Comparison of ENCODE assay signal across 1 cellular context in the genomic region with DNA sequence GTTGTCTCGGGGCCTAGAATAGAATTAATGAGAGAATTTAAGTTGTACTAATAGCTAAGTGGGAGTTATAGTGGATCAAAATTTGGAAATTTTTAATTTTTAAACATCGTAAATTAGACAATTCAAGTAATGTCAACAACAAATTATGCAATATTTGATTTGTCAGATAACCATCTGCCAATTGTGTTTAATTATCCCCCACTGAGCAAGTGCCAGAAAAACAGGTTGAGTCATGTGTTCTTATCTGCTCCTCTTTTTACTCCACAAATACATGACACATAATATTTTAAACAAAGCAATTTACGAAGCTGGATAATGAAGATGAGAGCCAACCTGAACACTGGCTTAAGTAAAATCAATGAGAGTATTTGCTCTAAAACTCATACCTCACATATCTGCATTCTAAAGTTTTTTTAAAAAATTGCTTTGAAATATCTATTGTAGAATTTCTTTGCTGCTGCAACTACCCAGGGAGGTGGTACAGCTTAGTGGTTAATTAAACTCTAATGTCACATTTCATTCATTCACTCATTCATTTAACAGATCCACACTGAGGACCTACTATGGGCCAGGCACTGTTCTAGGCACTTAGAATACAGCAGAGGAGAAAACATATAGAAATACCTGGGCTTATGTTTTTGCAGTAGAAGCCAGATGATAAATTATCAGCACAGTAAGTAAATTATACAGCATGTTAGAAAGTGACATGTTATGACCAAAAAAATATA.
A peak's percentile ranks its signal among the peaks of the same experiment; 100 is the strongest.
TF ChIP-seq lines count a peak whose summit lies in the region.

No MANE protein-coding gene starts in this region.

TF ChIP-seq in HEK293, 187 proteins besides CTCF, POLR2A, EP300 and RAD21 (continued from another document and continues in another):
- TF ChIP-seq, protein P1, sequence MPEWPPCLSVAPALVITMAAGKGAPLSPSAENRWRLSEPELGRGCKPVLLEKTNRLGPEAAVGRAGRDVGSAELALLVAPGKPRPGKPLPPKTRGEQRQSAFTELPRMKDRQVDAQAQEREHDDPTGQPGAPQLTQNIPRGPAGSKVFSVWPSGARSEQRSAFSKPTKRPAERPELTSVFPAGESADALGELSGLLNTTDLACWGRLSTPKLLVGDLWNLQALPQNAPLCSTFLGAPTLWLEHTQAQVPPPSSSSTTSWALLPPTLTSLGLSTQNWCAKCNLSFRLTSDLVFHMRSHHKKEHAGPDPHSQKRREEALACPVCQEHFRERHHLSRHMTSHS (tag by site-specific recombination; IDR thresholded peaks at IDR 0.05): no peak
- TF ChIP-seq BCL11B (tag by site-specific recombination; IDR thresholded peaks at IDR 0.05; ENCODE audit: low read depth) (no peak), ZNF558 (tag by site-specific recombination; IDR thresholded peaks at IDR 0.05) (no peak), ZNF214 (tag by site-specific recombination; IDR thresholded peaks at IDR 0.05; ENCODE audit: borderline replicate concordance) (no peak), ZNF221 (tag by site-specific recombination; IDR thresholded peaks at IDR 0.05; ENCODE audit: borderline replicate concordance) (no peak), SP7 (tag by site-specific recombination; IDR thresholded peaks at IDR 0.05) (peak; percentile 87), ZNF510 (tag by site-specific recombination; IDR thresholded peaks at IDR 0.05; ENCODE audit: insufficient replicate concordance) (no peak), ZNF121 (tag by site-specific recombination; IDR thresholded peaks at IDR 0.05) (no peak), ZBTB1 (tag by site-specific recombination; IDR thresholded peaks at IDR 0.05) (no peak), ZNF701 (tag by site-specific recombination; IDR thresholded peaks at IDR 0.05) (no peak), ZNF426 (tag by site-specific recombination; IDR thresholded peaks at IDR 0.05) (no peak), ZNF544 (tag by site-specific recombination; IDR thresholded peaks at IDR 0.05) (no peak), PRDM1 (tag by site-specific recombination; IDR thresholded peaks at IDR 0.05) (no peak), ZNF266 (tag by site-specific recombination; IDR thresholded peaks at IDR 0.05; ENCODE audit: low read depth) (no peak), ZNF10 (tag by site-specific recombination; IDR thresholded peaks at IDR 0.05) (no peak), ZNF391 (tag by site-specific recombination; IDR thresholded peaks at IDR 0.05; ENCODE audit: borderline replicate concordance, low read depth) (no peak), ZNF658 (tag by site-specific recombination; IDR thresholded peaks at IDR 0.05) (no peak), ZNF24 (tag by site-specific recombination; IDR thresholded peaks at IDR 0.05) (no peak), ZNF549 (tag by site-specific recombination; IDR thresholded peaks at IDR 0.05) (no peak), ZNF768 (tag by site-specific recombination; IDR thresholded peaks at IDR 0.05) (no peak), REPIN1 (tag by site-specific recombination; IDR thresholded peaks at IDR 0.05; ENCODE audit: low read depth) (no peak), KLF9 (tag by site-specific recombination; IDR thresholded peaks at IDR 0.05; ENCODE audit: low read depth) (no peak)
- TF ChIP-seq, protein P2, sequence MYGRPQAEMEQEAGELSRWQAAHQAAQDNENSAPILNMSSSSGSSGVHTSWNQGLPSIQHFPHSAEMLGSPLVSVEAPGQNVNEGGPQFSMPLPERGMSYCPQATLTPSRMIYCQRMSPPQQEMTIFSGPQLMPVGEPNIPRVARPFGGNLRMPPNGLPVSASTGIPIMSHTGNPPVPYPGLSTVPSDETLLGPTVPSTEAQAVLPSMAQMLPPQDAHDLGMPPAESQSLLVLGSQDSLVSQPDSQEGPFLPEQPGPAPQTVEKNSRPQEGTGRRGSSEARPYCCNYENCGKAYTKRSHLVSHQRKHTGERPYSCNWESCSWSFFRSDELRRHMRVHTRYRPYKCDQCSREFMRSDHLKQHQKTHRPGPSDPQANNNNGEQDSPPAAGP (tag by site-specific recombination; IDR thresholded peaks at IDR 0.05): no peak
- TF ChIP-seq, protein P3, sequence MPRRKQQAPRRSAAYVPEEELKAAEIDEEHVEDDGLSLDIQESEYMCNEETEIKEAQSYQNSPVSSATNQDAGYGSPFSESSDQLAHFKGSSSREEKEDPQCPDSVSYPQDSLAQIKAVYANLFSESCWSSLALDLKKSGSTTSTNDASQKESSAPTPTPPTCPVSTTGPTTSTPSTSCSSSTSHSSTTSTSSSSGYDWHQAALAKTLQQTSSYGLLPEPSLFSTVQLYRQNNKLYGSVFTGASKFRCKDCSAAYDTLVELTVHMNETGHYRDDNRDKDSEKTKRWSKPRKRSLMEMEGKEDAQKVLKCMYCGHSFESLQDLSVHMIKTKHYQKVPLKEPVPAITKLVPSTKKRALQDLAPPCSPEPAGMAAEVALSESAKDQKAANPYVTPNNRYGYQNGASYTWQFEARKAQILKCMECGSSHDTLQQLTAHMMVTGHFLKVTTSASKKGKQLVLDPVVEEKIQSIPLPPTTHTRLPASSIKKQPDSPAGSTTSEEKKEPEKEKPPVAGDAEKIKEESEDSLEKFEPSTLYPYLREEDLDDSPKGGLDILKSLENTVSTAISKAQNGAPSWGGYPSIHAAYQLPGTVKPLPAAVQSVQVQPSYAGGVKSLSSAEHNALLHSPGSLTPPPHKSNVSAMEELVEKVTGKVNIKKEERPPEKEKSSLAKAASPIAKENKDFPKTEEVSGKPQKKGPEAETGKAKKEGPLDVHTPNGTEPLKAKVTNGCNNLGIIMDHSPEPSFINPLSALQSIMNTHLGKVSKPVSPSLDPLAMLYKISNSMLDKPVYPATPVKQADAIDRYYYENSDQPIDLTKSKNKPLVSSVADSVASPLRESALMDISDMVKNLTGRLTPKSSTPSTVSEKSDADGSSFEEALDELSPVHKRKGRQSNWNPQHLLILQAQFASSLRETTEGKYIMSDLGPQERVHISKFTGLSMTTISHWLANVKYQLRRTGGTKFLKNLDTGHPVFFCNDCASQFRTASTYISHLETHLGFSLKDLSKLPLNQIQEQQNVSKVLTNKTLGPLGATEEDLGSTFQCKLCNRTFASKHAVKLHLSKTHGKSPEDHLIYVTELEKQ (tag by site-specific recombination; IDR thresholded peaks at IDR 0.05; ENCODE audit: borderline replicate concordance): peak; percentile 73; the same call in 1 of the 2 replicates
- TF ChIP-seq, protein P4, sequence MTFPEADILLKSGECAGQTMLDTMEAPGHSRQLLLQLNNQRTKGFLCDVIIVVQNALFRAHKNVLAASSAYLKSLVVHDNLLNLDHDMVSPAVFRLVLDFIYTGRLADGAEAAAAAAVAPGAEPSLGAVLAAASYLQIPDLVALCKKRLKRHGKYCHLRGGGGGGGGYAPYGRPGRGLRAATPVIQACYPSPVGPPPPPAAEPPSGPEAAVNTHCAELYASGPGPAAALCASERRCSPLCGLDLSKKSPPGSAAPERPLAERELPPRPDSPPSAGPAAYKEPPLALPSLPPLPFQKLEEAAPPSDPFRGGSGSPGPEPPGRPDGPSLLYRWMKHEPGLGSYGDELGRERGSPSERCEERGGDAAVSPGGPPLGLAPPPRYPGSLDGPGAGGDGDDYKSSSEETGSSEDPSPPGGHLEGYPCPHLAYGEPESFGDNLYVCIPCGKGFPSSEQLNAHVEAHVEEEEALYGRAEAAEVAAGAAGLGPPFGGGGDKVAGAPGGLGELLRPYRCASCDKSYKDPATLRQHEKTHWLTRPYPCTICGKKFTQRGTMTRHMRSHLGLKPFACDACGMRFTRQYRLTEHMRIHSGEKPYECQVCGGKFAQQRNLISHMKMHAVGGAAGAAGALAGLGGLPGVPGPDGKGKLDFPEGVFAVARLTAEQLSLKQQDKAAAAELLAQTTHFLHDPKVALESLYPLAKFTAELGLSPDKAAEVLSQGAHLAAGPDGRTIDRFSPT (tag by site-specific recombination; IDR thresholded peaks at IDR 0.05): peak; percentile 55
- TF ChIP-seq, protein P5, sequence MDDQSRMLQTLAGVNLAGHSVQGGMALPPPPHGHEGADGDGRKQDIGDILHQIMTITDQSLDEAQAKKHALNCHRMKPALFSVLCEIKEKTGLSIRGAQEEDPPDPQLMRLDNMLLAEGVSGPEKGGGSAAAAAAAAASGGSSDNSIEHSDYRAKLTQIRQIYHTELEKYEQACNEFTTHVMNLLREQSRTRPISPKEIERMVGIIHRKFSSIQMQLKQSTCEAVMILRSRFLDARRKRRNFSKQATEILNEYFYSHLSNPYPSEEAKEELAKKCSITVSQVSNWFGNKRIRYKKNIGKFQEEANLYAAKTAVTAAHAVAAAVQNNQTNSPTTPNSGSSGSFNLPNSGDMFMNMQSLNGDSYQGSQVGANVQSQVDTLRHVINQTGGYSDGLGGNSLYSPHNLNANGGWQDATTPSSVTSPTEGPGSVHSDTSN (CRISPR knock-in tag; IDR thresholded peaks at IDR 0.05): no peak
- TF ChIP-seq, protein P6, sequence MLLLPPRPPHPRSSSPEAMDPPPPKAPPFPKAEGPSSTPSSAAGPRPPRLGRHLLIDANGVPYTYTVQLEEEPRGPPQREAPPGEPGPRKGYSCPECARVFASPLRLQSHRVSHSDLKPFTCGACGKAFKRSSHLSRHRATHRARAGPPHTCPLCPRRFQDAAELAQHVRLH (tag by site-specific recombination; IDR thresholded peaks at IDR 0.05): no peak
- TF ChIP-seq, protein P7, sequence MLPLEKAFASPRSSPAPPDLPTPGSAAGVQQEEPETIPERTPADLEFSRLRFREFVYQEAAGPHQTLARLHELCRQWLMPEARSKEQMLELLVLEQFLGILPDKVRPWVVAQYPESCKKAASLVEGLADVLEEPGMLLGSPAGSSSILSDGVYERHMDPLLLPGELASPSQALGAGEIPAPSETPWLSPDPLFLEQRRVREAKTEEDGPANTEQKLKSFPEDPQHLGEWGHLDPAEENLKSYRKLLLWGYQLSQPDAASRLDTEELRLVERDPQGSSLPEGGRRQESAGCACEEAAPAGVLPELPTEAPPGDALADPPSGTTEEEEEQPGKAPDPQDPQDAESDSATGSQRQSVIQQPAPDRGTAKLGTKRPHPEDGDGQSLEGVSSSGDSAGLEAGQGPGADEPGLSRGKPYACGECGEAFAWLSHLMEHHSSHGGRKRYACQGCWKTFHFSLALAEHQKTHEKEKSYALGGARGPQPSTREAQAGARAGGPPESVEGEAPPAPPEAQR (tag by site-specific recombination; IDR thresholded peaks at IDR 0.05): no peak
- TF ChIP-seq, protein P8, sequence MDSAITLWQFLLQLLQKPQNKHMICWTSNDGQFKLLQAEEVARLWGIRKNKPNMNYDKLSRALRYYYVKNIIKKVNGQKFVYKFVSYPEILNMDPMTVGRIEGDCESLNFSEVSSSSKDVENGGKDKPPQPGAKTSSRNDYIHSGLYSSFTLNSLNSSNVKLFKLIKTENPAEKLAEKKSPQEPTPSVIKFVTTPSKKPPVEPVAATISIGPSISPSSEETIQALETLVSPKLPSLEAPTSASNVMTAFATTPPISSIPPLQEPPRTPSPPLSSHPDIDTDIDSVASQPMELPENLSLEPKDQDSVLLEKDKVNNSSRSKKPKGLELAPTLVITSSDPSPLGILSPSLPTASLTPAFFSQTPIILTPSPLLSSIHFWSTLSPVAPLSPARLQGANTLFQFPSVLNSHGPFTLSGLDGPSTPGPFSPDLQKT (IDR thresholded peaks at IDR 0.05; ENCODE audit: borderline replicate concordance, low read depth, low read length): no peak
- TF ChIP-seq, protein P9, sequence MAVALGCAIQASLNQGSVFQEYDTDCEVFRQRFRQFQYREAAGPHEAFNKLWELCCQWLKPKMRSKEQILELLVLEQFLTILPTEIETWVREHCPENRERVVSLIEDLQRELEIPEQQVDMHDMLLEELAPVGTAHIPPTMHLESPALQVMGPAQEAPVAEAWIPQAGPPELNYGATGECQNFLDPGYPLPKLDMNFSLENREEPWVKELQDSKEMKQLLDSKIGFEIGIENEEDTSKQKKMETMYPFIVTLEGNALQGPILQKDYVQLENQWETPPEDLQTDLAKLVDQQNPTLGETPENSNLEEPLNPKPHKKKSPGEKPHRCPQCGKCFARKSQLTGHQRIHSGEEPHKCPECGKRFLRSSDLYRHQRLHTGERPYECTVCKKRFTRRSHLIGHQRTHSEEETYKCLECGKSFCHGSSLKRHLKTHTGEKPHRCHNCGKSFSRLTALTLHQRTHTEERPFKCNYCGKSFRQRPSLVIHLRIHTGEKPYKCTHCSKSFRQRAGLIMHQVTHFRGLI (tag by site-specific recombination; IDR thresholded peaks at IDR 0.05): peak; percentile 46; the same call in 1 of the 2 replicates
- TF ChIP-seq, protein P10, sequence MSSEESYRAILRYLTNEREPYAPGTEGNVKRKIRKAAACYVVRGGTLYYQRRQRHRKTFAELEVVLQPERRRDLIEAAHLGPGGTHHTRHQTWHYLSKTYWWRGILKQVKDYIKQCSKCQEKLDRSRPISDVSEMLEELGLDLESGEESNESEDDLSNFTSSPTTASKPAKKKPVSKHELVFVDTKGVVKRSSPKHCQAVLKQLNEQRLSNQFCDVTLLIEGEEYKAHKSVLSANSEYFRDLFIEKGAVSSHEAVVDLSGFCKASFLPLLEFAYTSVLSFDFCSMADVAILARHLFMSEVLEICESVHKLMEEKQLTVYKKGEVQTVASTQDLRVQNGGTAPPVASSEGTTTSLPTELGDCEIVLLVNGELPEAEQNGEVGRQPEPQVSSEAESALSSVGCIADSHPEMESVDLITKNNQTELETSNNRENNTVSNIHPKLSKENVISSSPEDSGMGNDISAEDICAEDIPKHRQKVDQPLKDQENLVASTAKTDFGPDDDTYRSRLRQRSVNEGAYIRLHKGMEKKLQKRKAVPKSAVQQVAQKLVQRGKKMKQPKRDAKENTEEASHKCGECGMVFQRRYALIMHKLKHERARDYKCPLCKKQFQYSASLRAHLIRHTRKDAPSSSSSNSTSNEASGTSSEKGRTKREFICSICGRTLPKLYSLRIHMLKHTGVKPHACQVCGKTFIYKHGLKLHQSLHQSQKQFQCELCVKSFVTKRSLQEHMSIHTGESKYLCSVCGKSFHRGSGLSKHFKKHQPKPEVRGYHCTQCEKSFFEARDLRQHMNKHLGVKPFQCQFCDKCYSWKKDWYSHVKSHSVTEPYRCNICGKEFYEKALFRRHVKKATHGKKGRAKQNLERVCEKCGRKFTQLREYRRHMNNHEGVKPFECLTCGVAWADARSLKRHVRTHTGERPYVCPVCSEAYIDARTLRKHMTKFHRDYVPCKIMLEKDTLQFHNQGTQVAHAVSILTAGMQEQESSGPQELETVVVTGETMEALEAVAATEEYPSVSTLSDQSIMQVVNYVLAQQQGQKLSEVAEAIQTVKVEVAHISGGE (tag by site-specific recombination; conservative IDR thresholded peaks at IDR 0.05; ENCODE audit: low read depth): no peak
- TF ChIP-seq, protein P11, sequence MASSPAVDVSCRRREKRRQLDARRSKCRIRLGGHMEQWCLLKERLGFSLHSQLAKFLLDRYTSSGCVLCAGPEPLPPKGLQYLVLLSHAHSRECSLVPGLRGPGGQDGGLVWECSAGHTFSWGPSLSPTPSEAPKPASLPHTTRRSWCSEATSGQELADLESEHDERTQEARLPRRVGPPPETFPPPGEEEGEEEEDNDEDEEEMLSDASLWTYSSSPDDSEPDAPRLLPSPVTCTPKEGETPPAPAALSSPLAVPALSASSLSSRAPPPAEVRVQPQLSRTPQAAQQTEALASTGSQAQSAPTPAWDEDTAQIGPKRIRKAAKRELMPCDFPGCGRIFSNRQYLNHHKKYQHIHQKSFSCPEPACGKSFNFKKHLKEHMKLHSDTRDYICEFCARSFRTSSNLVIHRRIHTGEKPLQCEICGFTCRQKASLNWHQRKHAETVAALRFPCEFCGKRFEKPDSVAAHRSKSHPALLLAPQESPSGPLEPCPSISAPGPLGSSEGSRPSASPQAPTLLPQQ (tag by site-specific recombination; IDR thresholded peaks at IDR 0.05): peak; percentile 41; the same call in 1 of the 2 replicates
